Comparison of ENCODE assay signal across 32 cellular contexts in genomic region chr5:139884734-139885133, GRCh38.
"Had no signal": no experiment of that assay in that cellular context is flagged by ENCODE, and none has a peak within 500 bp of the region (broad histone marks: within the 10 kb centered on the region; RNA-seq: fewer than 3 reads in every experiment).

No MANE protein-coding gene starts in this region.

- H3K36me3 ChIP-seq: brain microvascular endothelial cell, colonic mucosa had no signal

- H3K27me3 Mint-ChIP-seq: activated CD4-positive, alpha-beta T cell treated with anti-CD3 and anti-CD28 coated beads for 36 hours had no signal

- H3K4me3 ChIP-seq: ascending aorta, colonic mucosa, heart left ventricle had no signal

- ATAC-seq: activated CD4-positive, alpha-beta T cell treated with anti-CD3 and anti-CD28 coated beads for 36 hours; activated naive CD4-positive, alpha-beta T cell treated with anti-CD3 and anti-CD28 coated beads, Interleukin-2, amount 50 U/mL, for 72 hours; activated T-cell treated with anti-CD3 and anti-CD28 coated beads, Interleukin-2, amount 50 U/mL, for 72 hours; T-cell had no signal

- H3K36me3 Mint-ChIP-seq: activated naive CD4-positive, alpha-beta T cell treated with anti-CD3 and anti-CD28 coated beads, Interleukin-2, amount 10 ng/mL, durations not matched to agents 7 days and 5 days; activated naive CD4-positive, alpha-beta T cell treated with anti-CD3 and anti-CD28 coated beads, Interleukin-2, amount 50 U/mL, for 72 hours; activated naive CD8-positive, alpha-beta T cell treated with anti-CD3 and anti-CD28 coated beads, Interleukin-2, amount 10 ng/mL, durations not matched to agents 7 days and 5 days; T-cell had no signal

- H3K27ac ChIP-seq: ascending aorta, brain microvascular endothelial cell, colonic mucosa, epithelial cell of prostate had no signal

- H3K9me3 Mint-ChIP-seq: activated CD4-positive, alpha-beta memory T cell treated with anti-CD3 and anti-CD28 coated beads, Interleukin-2, amount 10 ng/mL, durations not matched to agents 7 days and 5 days; activated CD4-positive, alpha-beta T cell treated with anti-CD3 and anti-CD28 coated beads, Interleukin-2, amount 10 ng/mL, durations not matched to agents 24 days and 14 days; activated naive CD4-positive, alpha-beta T cell treated with anti-CD3 and anti-CD28 coated beads, Interleukin-2, amount 10 ng/mL, durations not matched to agents 7 days and 5 days; activated naive CD4-positive, alpha-beta T cell treated with anti-CD3 and anti-CD28 coated beads, Interleukin-2, amount 50 U/mL, for 72 hours; activated naive CD8-positive, alpha-beta T cell treated with anti-CD3 and anti-CD28 coated beads, Interleukin-2, amount 10 ng/mL, durations not matched to agents 7 days and 5 days; activated T-cell treated with anti-CD3 and anti-CD28 coated beads, Interleukin-2, amount 50 U/mL, for 24 hours; activated T-cell treated with anti-CD3 and anti-CD28 coated beads, Interleukin-2, amount 50 U/mL, for 72 hours; T-cell; T-helper 1 cell treated with Interleukin-12 subunit alpha and Interleukin-12 subunit beta and Interleukin-4 antibody, amounts not matched to agents 30 μg/mL and 1 μg/mL, for 36 hours; T-helper 2 cell treated with Interferon-gamma antibody and Interleukin-4, amounts not matched to agents 5 μg/mL and 100 μg/mL, for 36 hours had no signal

- H3K9me3 ChIP-seq: ascending aorta, colonic mucosa, heart left ventricle had no signal

- H3K27me3 ChIP-seq: ascending aorta, colonic mucosa, heart left ventricle had no signal

- H3K27ac Mint-ChIP-seq: activated CD4-positive, alpha-beta memory T cell treated with anti-CD3 and anti-CD28 coated beads, Interleukin-2, amount 10 ng/mL, durations not matched to agents 7 days and 5 days; activated CD4-positive, alpha-beta T cell treated with anti-CD3 and anti-CD28 coated beads for 36 hours; activated CD4-positive, alpha-beta T cell treated with anti-CD3 and anti-CD28 coated beads, Interleukin-2, amount 10 ng/mL, durations not matched to agents 24 days and 14 days; activated naive CD4-positive, alpha-beta T cell treated with anti-CD3 and anti-CD28 coated beads, Interleukin-2, amount 10 ng/mL, durations not matched to agents 7 days and 5 days; activated naive CD4-positive, alpha-beta T cell treated with anti-CD3 and anti-CD28 coated beads, Interleukin-2, amount 50 U/mL, for 72 hours; activated naive CD8-positive, alpha-beta T cell treated with anti-CD3 and anti-CD28 coated beads, Interleukin-2, amount 10 ng/mL, durations not matched to agents 7 days and 5 days; activated T-cell treated with anti-CD3 and anti-CD28 coated beads, Interleukin-2, amount 50 U/mL, for 24 hours; activated T-cell treated with anti-CD3 and anti-CD28 coated beads, Interleukin-2, amount 50 U/mL, for 72 hours; T-cell; T-helper 1 cell treated with Interleukin-12 subunit alpha and Interleukin-12 subunit beta and Interleukin-4 antibody, amounts not matched to agents 30 μg/mL and 1 μg/mL, for 36 hours; T-helper 2 cell treated with Interferon-gamma antibody and Interleukin-4, amounts not matched to agents 5 μg/mL and 100 μg/mL, for 36 hours had no signal

- DNase-seq: activated CD4-positive, alpha-beta memory T cell treated with anti-CD3 and anti-CD28 coated beads, Interleukin-2, amount 10 ng/mL, durations not matched to agents 7 days and 5 days; activated CD4-positive, alpha-beta T cell treated with anti-CD3 and anti-CD28 coated beads for 36 hours; activated CD4-positive, alpha-beta T cell treated with anti-CD3 and anti-CD28 coated beads, Interleukin-2, amount 10 ng/mL, durations not matched to agents 24 days and 14 days; activated CD4-positive, CD25-positive, alpha-beta regulatory T cell; activated CD4-positive, CD25-positive, alpha-beta regulatory T cell treated with anti-CD3 and anti-CD28 coated beads, Interleukin-2, amount 50 U/mL, for 72 hours; activated CD8-positive, alpha-beta memory T cell treated with anti-CD3 and anti-CD28 coated beads, Interleukin-2, amount 50 U/mL, for 48 hours; activated gamma-delta T cell; activated naive CD4-positive, alpha-beta T cell; activated naive CD4-positive, alpha-beta T cell treated with anti-CD3 and anti-CD28 coated beads, Interleukin-2, amount 10 ng/mL, durations not matched to agents 7 days and 5 days; activated naive CD8-positive, alpha-beta T cell treated with anti-CD3 and anti-CD28 coated beads, Interleukin-2, amount 10 ng/mL, durations not matched to agents 7 days and 5 days; activated T-cell treated with anti-CD3 and anti-CD28 coated beads for 4 hours; activated T-cell treated with anti-CD3 and anti-CD28 coated beads, Interleukin-2, amount 50 U/mL, for 24 hours; activated T-cell treated with anti-CD3 and anti-CD28 coated beads, Interleukin-2, amount 50 U/mL, for 72 hours; brain microvascular endothelial cell; central memory CD4-positive, alpha-beta T cell; cerebellar nuclear complex; colonic mucosa; effector CD8-positive, alpha-beta T cell; foreskin fibroblast; glutamatergic neuron; SW 1271; T-cell; T1000 had no signal

- FAIRE-seq: endometrium, endothelial cell of umbilical vein, frontal cortex had no signal

- H3K4me3 Mint-ChIP-seq: activated CD4-positive, alpha-beta memory T cell treated with anti-CD3 and anti-CD28 coated beads, Interleukin-2, amount 10 ng/mL, durations not matched to agents 7 days and 5 days; activated CD4-positive, alpha-beta T cell treated with anti-CD3 and anti-CD28 coated beads for 36 hours; activated CD4-positive, alpha-beta T cell treated with anti-CD3 and anti-CD28 coated beads, Interleukin-2, amount 10 ng/mL, durations not matched to agents 24 days and 14 days; activated naive CD4-positive, alpha-beta T cell treated with anti-CD3 and anti-CD28 coated beads, Interleukin-2, amount 10 ng/mL, durations not matched to agents 7 days and 5 days; activated naive CD8-positive, alpha-beta T cell treated with anti-CD3 and anti-CD28 coated beads, Interleukin-2, amount 10 ng/mL, durations not matched to agents 7 days and 5 days; activated T-cell treated with anti-CD3 and anti-CD28 coated beads, Interleukin-2, amount 50 U/mL, for 24 hours; activated T-cell treated with anti-CD3 and anti-CD28 coated beads, Interleukin-2, amount 50 U/mL, for 72 hours; T-cell; T-helper 1 cell treated with Interleukin-12 subunit alpha and Interleukin-12 subunit beta and Interleukin-4 antibody, amounts not matched to agents 30 μg/mL and 1 μg/mL, for 36 hours; T-helper 2 cell treated with Interferon-gamma antibody and Interleukin-4, amounts not matched to agents 5 μg/mL and 100 μg/mL, for 36 hours had no signal

- H3K4me1 ChIP-seq: ascending aorta, colonic mucosa had no signal

- H3K4me1 Mint-ChIP-seq: activated CD4-positive, alpha-beta T cell treated with anti-CD3 and anti-CD28 coated beads for 36 hours; activated CD4-positive, alpha-beta T cell treated with anti-CD3 and anti-CD28 coated beads, Interleukin-2, amount 10 ng/mL, durations not matched to agents 24 days and 14 days; activated naive CD4-positive, alpha-beta T cell treated with anti-CD3 and anti-CD28 coated beads, Interleukin-2, amount 10 ng/mL, durations not matched to agents 7 days and 5 days; T-cell had no signal
